Comparison of ENCODE assay signal across 8 cellular contexts in the genomic region with DNA sequence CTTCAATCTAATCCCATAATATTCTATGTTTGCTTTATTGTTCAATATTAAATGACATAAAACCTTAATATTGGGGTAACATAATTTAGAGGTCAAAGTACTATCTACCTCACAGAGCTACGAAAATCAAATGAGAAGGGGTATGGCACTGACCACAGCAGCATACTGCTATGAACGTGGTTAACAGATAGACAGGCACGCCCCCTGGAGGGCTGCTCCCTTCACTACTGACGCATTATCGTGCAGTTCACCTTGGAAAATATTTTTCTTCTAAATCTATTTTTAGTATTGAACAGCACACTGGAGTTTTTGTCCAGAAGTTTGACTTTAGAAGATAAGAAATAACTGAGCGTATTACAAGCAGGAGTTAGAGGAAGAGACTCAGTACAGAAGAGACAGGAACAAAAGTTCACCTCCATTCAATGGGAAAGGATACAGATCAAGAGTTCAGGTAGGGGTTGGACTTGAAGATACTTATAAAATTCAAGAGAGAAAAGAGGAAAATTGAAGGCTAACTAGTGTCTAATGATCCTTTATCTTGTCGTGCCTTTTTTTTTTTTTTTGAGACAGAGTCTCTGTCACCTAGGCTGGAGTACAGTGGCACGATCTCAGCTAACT. TPM values are rescaled to one million over a fixed set of nuclear protein-coding genes. Genes with fewer than 3 reads are reported as not detected.
DNase-seq lines count a peak whose midpoint lies in the region; ATAC-seq, FAIRE-seq and TF ChIP-seq lines count a peak whose summit lies in the region.

No MANE protein-coding gene starts in this region.

- no peak overlapping the region for H3K27ac Mint-ChIP-seq in astrocyte (ENCODE audit: unreplicated experiment)

- peak; percentile 93 for TF ChIP-seq CTCF in D721Med (IDR thresholded peaks at IDR 0.05; ENCODE audit: insufficient read depth, missing control alignments)
- TF ChIP-seq CTCF in PC-9 (conservative IDR thresholded peaks at IDR 0.05) = peak; percentile 61
- TF ChIP-seq CTCF in astrocyte (IDR thresholded peaks at IDR 0.05; ENCODE audit: insufficient read depth, low read depth, low read length) = peak; percentile 91

- H3K9ac ChIP-seq in astrocyte (ENCODE audit: low read length) = no peak overlapping the region

- no peaks in the 10 kb centered on the region for H3K27me3 ChIP-seq in PC-9 (ENCODE audit: insufficient read depth, low read depth)
- no peaks in the 10 kb centered on the region for H3K27me3 ChIP-seq in astrocyte (ENCODE audit: insufficient read depth, low read length)
- H3K27me3 ChIP-seq in iPS DF 6.9 (ENCODE audit: control insufficient read depth, insufficient read depth, low read length) = no peaks in the 10 kb centered on the region

- no peaks in the 10 kb centered on the region for H3K27me3 Mint-ChIP-seq in astrocyte (ENCODE audit: low read depth, unreplicated experiment)

- H3K36me3 ChIP-seq in PC-9 (ENCODE audit: low read depth) (no peaks in the 10 kb centered on the region), astrocyte (ENCODE audit: insufficient read depth, low read length) (peaks cover 4% of the 10 kb centered on the region), iPS DF 6.9 (ENCODE audit: control insufficient read depth, insufficient read depth, low read length) (no peaks in the 10 kb centered on the region)

- intact Hi-C loops in PC-9 (cut with micrococcal nuclease; ENCODE audit: unreplicated experiment) = loop anchor here (5.0 kb wide), 1 partner anchor 372 kb away; no protein-coding TSS in a partner anchor

- H4K20me1 ChIP-seq in PC-9 (ENCODE audit: insufficient read depth) = no peaks in the 10 kb centered on the region
- H4K20me1 ChIP-seq in astrocyte (ENCODE audit: insufficient read depth, low read length) = no peaks in the 10 kb centered on the region

- H3K4me1 ChIP-seq in PC-9 (replicated peaks; ENCODE audit: insufficient read depth) (no peaks in the 10 kb centered on the region), astrocyte (ENCODE audit: insufficient read depth, low read length) (no peaks in the 10 kb centered on the region), iPS DF 6.9 (ENCODE audit: control insufficient read depth, insufficient read depth, low read length) (no peaks in the 10 kb centered on the region)

- no peak overlapping the region for H3K4me3 Mint-ChIP-seq in astrocyte (ENCODE audit: unreplicated experiment)

- H3K79me2 ChIP-seq in PC-9 (ENCODE audit: low read depth) (no peaks in the 10 kb centered on the region), astrocyte (ENCODE audit: insufficient read depth, low read length) (no peaks in the 10 kb centered on the region)

- POLR2A ChIA-PET in PC-9 (lab: Charles Lee; ENCODE audit: unreplicated experiment) = no interaction called here

- H3K4me3 ChIP-seq in PC-9 = no peak overlapping the region
- H3K4me3 ChIP-seq in astrocyte (ENCODE audit: insufficient read depth, low read depth, low read length) = no peak overlapping the region
- H3K4me3 ChIP-seq in iPS DF 6.9 (ENCODE audit: low read length) = no peak overlapping the region

- no peaks in the 10 kb centered on the region for H3F3A ChIP-seq in PC-9 (ENCODE audit: insufficient read depth, low read depth)

- WGBS in iPS DF 6.9 (ENCODE audit: insufficient coverage, insufficient read length) = no CpG with 5 or more reads among the region's 8 CpGs

- H3K9me3 ChIP-seq in PC-9 (ENCODE audit: insufficient read depth, low read depth) (no peaks in the 10 kb centered on the region), astrocyte (ENCODE audit: insufficient read depth, low read depth, low read length) (no peaks in the 10 kb centered on the region), iPS DF 6.9 (ENCODE audit: control insufficient read depth, insufficient read depth, low read length) (no peaks in the 10 kb centered on the region)

- H2AFZ ChIP-seq in PC-9 (no peak overlapping the region), astrocyte (ENCODE audit: low read depth, low read length) (no peak overlapping the region)

- no TSS peak for BruUV-seq in PC-9 (replicated peaks; lab: Mats Ljungman, UMichigan)

- no peaks in the 10 kb centered on the region for H3K9me3 Mint-ChIP-seq in astrocyte (ENCODE audit: unreplicated experiment)

- FAIRE-seq in D721Med (lab: Jason Lieb, UNC) (no peak), astrocyte (lab: Jason Lieb, UNC) (peak; percentile 23)

- H3K4me1 Mint-ChIP-seq in astrocyte (ENCODE audit: low read depth, unreplicated experiment) = peaks cover 5% of the 10 kb centered on the region

- no peak overlapping the region for H3K4me2 ChIP-seq in PC-9
- no peak overlapping the region for H3K4me2 ChIP-seq in astrocyte (ENCODE audit: low read length)

- CTCF ChIA-PET in PC-9 (lab: Charles Lee) = interaction anchor here (0.6 kb wide), 1 partner anchor 607 kb away, joined by 4 read pairs; no protein-coding TSS in a partner anchor

- H3K36me3 Mint-ChIP-seq in astrocyte (ENCODE audit: low read depth, unreplicated experiment) = no peaks in the 10 kb centered on the region

- ATAC-seq in GM19351 (IDR thresholded peaks at IDR 0.05; ENCODE audit: unreplicated experiment) (peak; percentile 98), HG03175 (IDR thresholded peaks at IDR 0.05; ENCODE audit: unreplicated experiment) (peak; percentile 95)

- DNase-seq in D721Med (ENCODE audit: insufficient read length, low spot score) (no peak), PC-9 (peak in 1 of 2 experiments; percentile 22), astrocyte (ENCODE audit: low read depth) (peak; percentile 29), iPS DF 6.9 (ENCODE audit: low read depth, low spot score) (peak; percentile 33), kidney glomerular epithelial cell (lab: John Stamatoyannopoulos, UW) (no peak)
- DNase-seq in stimulated activated CD4-positive, alpha-beta T cell treated with anti-CD3 and anti-CD28 coated beads, Interleukin-2, amount 100 ng/mL, for 24 hours = peak; percentile 30 to 55

- H3K27ac ChIP-seq in PC-9 (no peak overlapping the region), astrocyte (ENCODE audit: low read depth, low read length) (no peak overlapping the region), iPS DF 6.9 (ENCODE audit: low read length) (no peak overlapping the region)

- no peaks in the 10 kb centered on the region for H3K9me2 ChIP-seq in PC-9 (ENCODE audit: insufficient read depth)

RNA-seq across cellular contexts. Expression of a gene that starts 22.7 kb away (rescaled TPM):
- total RNA-seq in PC-9 (2021) (9.7 and 11.0 TPM in 2 replicates), astrocyte (21.0 and 22.9 TPM in 2 replicates)

Comparison
In these comparisons a context has a peak if more than half of its experiments do, and no peak if none do; other contexts are left out.
1. DNase-seq: peak in astrocyte (single experiment), iPS DF 6.9 (single experiment) and stimulated activated CD4-positive, alpha-beta T cell treated with anti-CD3 and anti-CD28 coated beads, Interleukin-2, amount 100 ng/mL, for 24 hours (2 of 2); none in D721Med (single experiment) and kidney glomerular epithelial cell (single experiment).
2. Peak in every context shown above with its lines, with median percentiles within 50 percentile points of each other: CTCF ChIP-seq.